10 cellular contexts compared by ENCODE assay signal in genomic region chr5:72503888-72504491, GRCh38. TPM values are rescaled to one million over a fixed set of nuclear protein-coding genes. Genes with fewer than 3 reads are reported as not detected.
DNase-seq lines count a peak whose midpoint lies in the region; ATAC-seq and TF ChIP-seq lines count a peak whose summit lies in the region.
"Had no signal": no experiment of that assay in that cellular context is flagged by ENCODE, and none has a peak within 500 bp of the region (broad histone marks: within the 10 kb centered on the region; RNA-seq: fewer than 3 reads in every experiment).

No MANE protein-coding gene starts in this region.

- no peak overlapping the region for H3K4me3 ChIP-seq in astrocyte of the spinal cord (ENCODE audit: low read depth, low read length)
- no peak overlapping the region for H3K4me3 ChIP-seq in thyroid gland (replicated peaks in 1 of 3)

- peaks cover 70% of the 10 kb centered on the region for H3K4me1 Mint-ChIP-seq in HFFc6 (ENCODE audit: low read depth)

- H3K27me3 Mint-ChIP-seq in HFFc6 (ENCODE audit: insufficient read depth), result peaks cover 3% of the 10 kb centered on the region; the same call in 1 of the 2 replicates

- H3K27ac Mint-ChIP-seq in HFFc6, result peak overlapping the region; percentile 55
- H3K27ac Mint-ChIP-seq: activated CD4-positive, alpha-beta T cell treated with anti-CD3 and anti-CD28 coated beads, Interleukin-2, amount 10 ng/mL, durations not matched to agents 7 days and 5 days had no signal

- peak overlapping the region; percentile 40 for H3K4me3 Mint-ChIP-seq in HFFc6
- H3K4me3 Mint-ChIP-seq: activated CD4-positive, alpha-beta T cell treated with anti-CD3 and anti-CD28 coated beads, Interleukin-2, amount 10 ng/mL, durations not matched to agents 7 days and 5 days had no signal

- TF ChIP-seq CTCF in HFFc6 (IDR thresholded peaks at IDR 0.05), result no peak
- TF ChIP-seq CTCF in astrocyte of the spinal cord (IDR thresholded peaks at IDR 0.05; ENCODE audit: low read depth, low read length), result no peak
- TF ChIP-seq CTCF in thyroid gland (IDR thresholded peaks at IDR 0.05), result peak in 1 of 6 experiments; percentile 1

- H3K36me3 Mint-ChIP-seq in HFFc6 (ENCODE audit: low read depth), result no peaks in the 10 kb centered on the region

- peak overlapping the region in 2 of 3 donors; percentile 56 for H3K27ac ChIP-seq in thyroid gland

- H3K36me3 ChIP-seq in thyroid gland, result no peaks in the 10 kb centered on the region

- H3K27me3 ChIP-seq in thyroid gland, result no peaks in the 10 kb centered on the region

- H3K4me1 ChIP-seq in thyroid gland, result peaks cover 21 to 45% of the 10 kb centered on the region in 2 donors

- H3K9me3 ChIP-seq in thyroid gland, result no peaks in the 10 kb centered on the region

- H3K9me3 Mint-ChIP-seq in HFFc6, result no peaks in the 10 kb centered on the region
- H3K9me3 Mint-ChIP-seq: activated CD4-positive, alpha-beta T cell treated with anti-CD3 and anti-CD28 coated beads, Interleukin-2, amount 10 ng/mL, durations not matched to agents 7 days and 5 days had no signal

- peak; percentile 51 for ATAC-seq in left lobe of liver
- no peak for ATAC-seq in GM21447 (IDR thresholded peaks at IDR 0.05; ENCODE audit: unreplicated experiment)
- ATAC-seq in HG02970 (IDR thresholded peaks at IDR 0.05; ENCODE audit: low FRiP score, unreplicated experiment), result no peak

- TF ChIP-seq POLR2A in thyroid gland (IDR thresholded peaks at IDR 0.05), result no peak

- intact Hi-C loops in thyroid gland (cut with DNase I), result no loop called here

- in situ Hi-C loops in astrocyte of the spinal cord (cut with HindIII; ENCODE audit: low sequenced_read_pairs), result no loop called here

- peak; percentile 48 for DNase-seq in HFFc6
- DNase-seq in astrocyte of the spinal cord (ENCODE audit: low read depth, low spot score), result peak; percentile 42
- DNase-seq in left lobe of liver (ENCODE audit: low spot score), result no peak
- peak; percentile 14 to 20 for DNase-seq in thyroid gland
- no peak for DNase-seq in activated CD4-positive, CD25-positive, alpha-beta regulatory T cell treated with anti-CD3 and anti-CD28 coated beads, Interleukin-2, amount 50 U/mL, for 72 hours
- no peak for DNase-seq in activated naive CD4-positive, alpha-beta T cell treated with anti-CD3 and anti-CD28 coated beads, Interleukin-2, amount 50 U/mL, for 16 hours
- DNase-seq: activated CD4-positive, alpha-beta T cell treated with anti-CD3 and anti-CD28 coated beads, Interleukin-2, amount 10 ng/mL, durations not matched to agents 7 days and 5 days; NCI-H1092 treated with DMSO at 0.1 percent for 48 hours had no signal

- 65 to 79% methylated on average over 14 of the region's 14 CpGs for WGBS in thyroid gland, 2 donors

RNA-seq across cellular contexts. Expression of gene ZNF366, which starts 3.2 kb away (rescaled TPM):
- not detected for total RNA-seq in HFFc6 (2021; fragmentation: NEBNext Ultra II Directional; extraction: Animal tissue kit (Norgen Biotek cat#: 25700))
- total RNA-seq in left lobe of liver (1.7 TPM), thyroid gland (10 to 100 TPM in 1 of 4 donors, 1 to 10 TPM in 3; 1.3 to 14.7 (median 3.0) TPM)
- total RNA-seq: activated CD4-positive, alpha-beta T cell treated with anti-CD3 and anti-CD28 coated beads, Interleukin-2, amount 10 ng/mL, durations not matched to agents 7 days and 5 days had no signal

Comparison
In these comparisons a context has a peak if more than half of its experiments do, and no peak if none do; other contexts are left out.
1. DNase-seq: peak in HFFc6 (single experiment), astrocyte of the spinal cord (single experiment) and thyroid gland (2 of 2); none in left lobe of liver (single experiment), activated CD4-positive, CD25-positive, alpha-beta regulatory T cell treated with anti-CD3 and anti-CD28 coated beads, Interleukin-2, amount 50 U/mL, for 72 hours (single experiment) and activated naive CD4-positive, alpha-beta T cell treated with anti-CD3 and anti-CD28 coated beads, Interleukin-2, amount 50 U/mL, for 16 hours (single experiment).